In genomic region chr16:69799601-69800000, GRCh38 we compare ENCODE assay signal across 1 cellular context.
TF ChIP-seq lines count a peak whose summit lies in the region.

No MANE protein-coding gene starts in this region.

TF ChIP-seq in HepG2, 621 proteins besides CTCF, POLR2A, EP300 and RAD21:
- TF ChIP-seq, protein P1, sequence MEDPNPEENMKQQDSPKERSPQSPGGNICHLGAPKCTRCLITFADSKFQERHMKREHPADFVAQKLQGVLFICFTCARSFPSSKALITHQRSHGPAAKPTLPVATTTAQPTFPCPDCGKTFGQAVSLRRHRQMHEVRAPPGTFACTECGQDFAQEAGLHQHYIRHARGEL (CRISPR knock-in tag; IDR thresholded peaks at IDR 0.05) = 0 out of 2 replicates have a peak, but pooled peaks have one; percentile 1
- no peak for TF ChIP-seq ZFP36L2 (CRISPR knock-in tag; IDR thresholded peaks at IDR 0.05)
TF ChIP-seq in HepG2: peak in this region for 1.
